ENCODE assay signal across 9 cellular contexts in the genomic region with DNA sequence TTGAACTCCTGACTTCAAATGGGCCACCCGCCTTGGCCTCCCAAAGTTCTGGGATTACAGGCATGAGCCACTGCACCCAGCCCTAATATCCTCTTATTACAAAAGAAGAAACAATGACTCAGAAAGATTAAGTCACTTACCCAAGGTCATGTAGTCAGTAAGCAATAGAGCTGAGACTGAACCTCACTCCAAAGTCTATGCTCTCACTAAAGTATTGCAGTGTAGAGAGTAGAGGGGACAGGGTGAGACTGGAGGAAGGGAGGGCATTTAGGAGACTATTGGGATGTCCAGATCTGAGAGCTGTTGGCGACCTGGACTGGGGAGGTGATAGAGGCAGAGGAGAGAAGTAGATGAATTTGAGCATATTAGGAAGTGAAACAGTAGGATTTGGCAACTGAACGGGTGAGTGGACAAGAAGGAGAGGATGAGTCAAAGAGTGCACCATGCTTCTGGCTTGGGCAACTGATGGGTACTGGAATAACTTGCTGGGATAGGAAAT. TPM values are rescaled to one million over a fixed set of nuclear protein-coding genes. Genes with fewer than 3 reads are reported as not detected.
A peak's percentile ranks its signal among the peaks of the same experiment; 100 is the strongest.
DNase-seq lines count a peak whose midpoint lies in the region; ATAC-seq and TF ChIP-seq lines count a peak whose summit lies in the region.
"Had no signal": no experiment of that assay in that cellular context is flagged by ENCODE, and none has a peak within 500 bp of the region (broad histone marks: within the 10 kb centered on the region; RNA-seq: fewer than 3 reads in every experiment).

No MANE protein-coding gene starts in this region.

- CTCF ChIA-PET in CD4-positive, alpha-beta T cell (lab: Charles Lee) = no interaction called here

- TF ChIP-seq CTCF in CD4-positive, alpha-beta T cell (IDR thresholded peaks at IDR 0.05) = no peak
- no peak for TF ChIP-seq CTCF in lower lobe of right lung (IDR thresholded peaks at IDR 0.05)

- H3K9me3 ChIP-seq in CD4-positive, alpha-beta T cell (ENCODE audit: control insufficient read depth, low read length) = no peaks in the 10 kb centered on the region
- H3K9me3 ChIP-seq in lower lobe of right lung = no peaks in the 10 kb centered on the region

- intact Hi-C loops in CD4-positive, alpha-beta T cell (cut with DNase I, micrococcal nuclease) = no loop called here
- intact Hi-C loops in lower lobe of right lung (cut with DNase I) = no loop called here
- intact Hi-C loops in head of caudate nucleus (cut with DNase I) = loop anchor here (10.0 kb wide), 1 partner anchor 50 kb away; no protein-coding TSS in a partner anchor

- no peaks in the 10 kb centered on the region for H3K27me3 ChIP-seq in CD4-positive, alpha-beta T cell (ENCODE audit: control insufficient read depth, insufficient read depth, low read length)
- H3K27me3 ChIP-seq in lower lobe of right lung (ENCODE audit: low read depth) = no peaks in the 10 kb centered on the region

- H3K4me3 Mint-ChIP-seq in CD4-positive, alpha-beta T cell = no peak overlapping the region
- H3K4me3 Mint-ChIP-seq in activated naive CD8-positive, alpha-beta T cell treated with anti-CD3 and anti-CD28 coated beads, Interleukin-2, amount 50 U/mL, for 24 hours = no peak overlapping the region

- ATAC-seq in CD4-positive, alpha-beta T cell (ENCODE audit: poor library complexity) = no peak
- peak; percentile 65 for ATAC-seq in activated naive CD8-positive, alpha-beta T cell treated with anti-CD3 and anti-CD28 coated beads, Interleukin-2, amount 50 U/mL, for 24 hours
- ATAC-seq in lower lobe of right lung (peak; percentile 73 to 77), HG03175 (IDR thresholded peaks at IDR 0.05; ENCODE audit: unreplicated experiment) (no peak)

- H3K36me3 ChIP-seq in lower lobe of right lung = no peaks in the 10 kb centered on the region

- DNase-seq in CD4-positive, alpha-beta T cell = no peak
- DNase-seq in LoVo (ENCODE audit: low spot score) (peak; percentile 41), lower lobe of right lung (no peak), head of caudate nucleus (no peak), GM19238 (ENCODE audit: insufficient read length, low spot score) (no peak)
- no peak for DNase-seq in activated naive CD8-positive, alpha-beta T cell treated with anti-CD3 and anti-CD28 coated beads, Interleukin-2, amount 50 U/mL, for 24 hours
- DNase-seq in activated CD4-positive, alpha-beta T cell treated with anti-CD3 and anti-CD28 coated beads for 1 hour = no peak
- DNase-seq: NCI-H1092 treated with DMSO at 0.1 percent for 48 hours had no signal

- no peaks in the 10 kb centered on the region for H3K9me3 Mint-ChIP-seq in CD4-positive, alpha-beta T cell
- no peaks in the 10 kb centered on the region for H3K9me3 Mint-ChIP-seq in activated naive CD8-positive, alpha-beta T cell treated with anti-CD3 and anti-CD28 coated beads, Interleukin-2, amount 50 U/mL, for 24 hours

- H3K4me3 ChIP-seq in lower lobe of right lung = no peak overlapping the region

- peak overlapping the region; percentile 12 for H3K27ac Mint-ChIP-seq in CD4-positive, alpha-beta T cell
- H3K27ac Mint-ChIP-seq in activated naive CD8-positive, alpha-beta T cell treated with anti-CD3 and anti-CD28 coated beads, Interleukin-2, amount 50 U/mL, for 24 hours = peak overlapping the region; percentile 83

- no peak overlapping the region for H3K27ac ChIP-seq in CD4-positive, alpha-beta T cell (ENCODE audit: low read depth, low read length)
- peak overlapping the region; percentile 80 for H3K27ac ChIP-seq in lower lobe of right lung

- H3K4me1 Mint-ChIP-seq in CD4-positive, alpha-beta T cell (ENCODE audit: low read depth) = peaks cover 21% of the 10 kb centered on the region
- peaks cover 24% of the 10 kb centered on the region for H3K4me1 Mint-ChIP-seq in activated naive CD8-positive, alpha-beta T cell treated with anti-CD3 and anti-CD28 coated beads, Interleukin-2, amount 50 U/mL, for 24 hours

- H3K27me3 Mint-ChIP-seq in CD4-positive, alpha-beta T cell = no peaks in the 10 kb centered on the region
- H3K27me3 Mint-ChIP-seq in activated naive CD8-positive, alpha-beta T cell treated with anti-CD3 and anti-CD28 coated beads, Interleukin-2, amount 50 U/mL, for 24 hours = no peaks in the 10 kb centered on the region

- H3K4me1 ChIP-seq in lower lobe of right lung = peaks cover 13% of the 10 kb centered on the region

- POLR2A ChIA-PET in CD4-positive, alpha-beta T cell (lab: Charles Lee) = no interaction called here

- no peaks in the 10 kb centered on the region for H3K36me3 Mint-ChIP-seq in CD4-positive, alpha-beta T cell (ENCODE audit: low read depth)
- H3K36me3 Mint-ChIP-seq in activated naive CD8-positive, alpha-beta T cell treated with anti-CD3 and anti-CD28 coated beads, Interleukin-2, amount 50 U/mL, for 24 hours (ENCODE audit: low read depth) = peaks cover 2% of the 10 kb centered on the region

RNA-seq across cellular contexts. Expression of gene P2RX7, which starts 11.8 kb away (rescaled TPM):
- total RNA-seq in CD4-positive, alpha-beta T cell = 1 to 10 TPM; 4.6 to 4.8 TPM
- 20.5 TPM for total RNA-seq in lower lobe of right lung

Comparison
In these comparisons a context has a peak if more than half of its experiments do, and no peak if none do; other contexts are left out.
1. ATAC-seq: peak in activated naive CD8-positive, alpha-beta T cell treated with anti-CD3 and anti-CD28 coated beads, Interleukin-2, amount 50 U/mL, for 24 hours (single experiment) and lower lobe of right lung (2 of 2); none in CD4-positive, alpha-beta T cell (single experiment) and HG03175 (single experiment).